ENCODE assay signal across 8 cellular contexts in the genomic region with DNA sequence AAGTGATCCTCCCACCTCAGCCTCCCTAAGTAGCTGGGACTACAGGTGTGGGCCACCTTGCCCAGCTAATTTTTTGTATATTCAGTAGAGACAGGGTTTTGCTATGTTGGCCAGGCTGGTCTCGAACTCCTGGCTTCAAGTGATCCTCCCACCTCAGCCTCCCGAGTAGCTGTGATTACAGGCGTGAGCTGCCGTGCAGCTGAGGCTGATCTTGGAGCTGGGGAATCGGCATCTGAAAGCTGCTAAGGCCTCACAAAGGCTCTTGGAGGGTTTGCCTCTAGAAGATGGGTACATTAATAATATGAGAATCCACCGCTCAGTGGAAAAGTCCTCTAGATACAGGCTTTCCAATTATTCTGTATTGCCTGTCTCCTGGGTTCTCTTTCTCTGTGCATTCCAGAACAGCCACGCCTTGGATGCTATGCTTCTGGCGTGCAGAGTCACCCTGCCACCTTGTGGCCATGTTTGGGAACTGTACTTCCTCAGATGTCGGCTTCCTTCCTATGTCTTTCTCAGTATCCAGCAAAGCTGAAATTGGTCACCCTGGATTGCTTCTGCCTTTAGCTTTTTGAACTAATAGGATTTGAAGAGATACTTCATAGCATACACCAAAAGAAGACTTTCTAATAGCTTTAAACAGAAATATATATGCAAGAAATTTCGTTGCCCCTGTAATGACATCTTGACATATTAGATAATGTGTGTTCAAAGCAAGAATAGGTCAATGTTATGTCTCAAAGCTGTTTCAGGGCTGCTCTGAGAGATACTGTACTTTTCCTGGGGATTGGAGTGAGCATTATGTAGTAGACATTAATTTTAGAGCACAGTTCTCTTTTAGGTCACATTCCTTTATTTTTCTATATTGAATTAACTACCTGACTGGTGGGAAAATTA. TPM values are rescaled to one million over a fixed set of nuclear protein-coding genes. Genes with fewer than 3 reads are reported as not detected.
A peak's percentile ranks its signal among the peaks of the same experiment; 100 is the strongest.
DNase-seq lines count a peak whose midpoint lies in the region; ATAC-seq and TF ChIP-seq lines count a peak whose summit lies in the region.

No MANE protein-coding gene starts in this region.

- H3K27me3 Mint-ChIP-seq in activated T-helper 2 cell treated with anti-CD3 and anti-CD28 coated beads, Interferon-gamma antibody, Interleukin-2, Interleukin-4, amounts not matched to agents 10 μg/mL and 5 μg/mL and 100 μg/mL, durations not matched to agents 14 hours and 24 hours and 36 hours (ENCODE audit: low read depth), result peaks cover 21% of the 10 kb centered on the region
- H3K27me3 Mint-ChIP-seq in type B pancreatic cell, result peaks cover 13% of the 10 kb centered on the region

- ATAC-seq in GM21737 (IDR thresholded peaks at IDR 0.05; ENCODE audit: unreplicated experiment), result peak; percentile 84

- H3K4me3 ChIP-seq in ovary, result no peak overlapping the region

- no peak for TF ChIP-seq EP300 in ovary (IDR thresholded peaks at IDR 0.05)

- 35 to 39% (median 38%) methylated on average over 10 of the region's 10 CpGs for WGBS in ovary, 3 donors

- DNase-seq in DMS79 treated with DMSO at 0.1 percent for 48 hours (lab: John Stamatoyannopoulos, UW), result peak; percentile 80
- peak; percentile 77 for DNase-seq in LoVo (ENCODE audit: low spot score)
- DNase-seq in SHP77 treated with DMSO at 0.1 percent for 48 hours (lab: John Stamatoyannopoulos, UW), result peak; percentile 46
- peak; percentile 59 for DNase-seq in activated T-helper 2 cell treated with anti-CD3 and anti-CD28 coated beads, Interferon-gamma antibody, Interleukin-2, Interleukin-4, amounts not matched to agents 10 μg/mL and 5 μg/mL and 100 μg/mL, durations not matched to agents 14 hours and 24 hours and 36 hours (ENCODE audit: low spot score)
- DNase-seq in foreskin melanocyte, result peak; percentile 57
- DNase-seq in ovary, result peak; percentile 45 to 80 (median 72)
- peak; percentile 82 for DNase-seq in type B pancreatic cell (ENCODE audit: extremely low spot score, unreplicated experiment)

- intact Hi-C loops in activated T-helper 2 cell treated with anti-CD3 and anti-CD28 coated beads, Interferon-gamma antibody, Interleukin-2, Interleukin-4, amounts not matched to agents 10 μg/mL and 5 μg/mL and 100 μg/mL, durations not matched to agents 14 hours and 24 hours and 36 hours (cut with micrococcal nuclease), result loop anchor here (1.0 to 10.0 kb wide), 3 partner anchors 75 to 573 kb away; partner anchors contain the start of gene SNAPC1
- intact Hi-C loops in ovary (cut with DNase I), result loop anchor here (2.0 to 5.0 kb wide), 3 partner anchors 375 to 380 kb away; no protein-coding TSS in a partner anchor

- no peaks in the 10 kb centered on the region for H3K9me3 ChIP-seq in ovary

- H3K4me1 Mint-ChIP-seq in activated T-helper 2 cell treated with anti-CD3 and anti-CD28 coated beads, Interferon-gamma antibody, Interleukin-2, Interleukin-4, amounts not matched to agents 10 μg/mL and 5 μg/mL and 100 μg/mL, durations not matched to agents 14 hours and 24 hours and 36 hours (ENCODE audit: low read depth), result peaks cover 13% of the 10 kb centered on the region
- no peaks in the 10 kb centered on the region for H3K4me1 Mint-ChIP-seq in type B pancreatic cell (ENCODE audit: unreplicated experiment)

- H3K27me3 ChIP-seq in ovary, result no peaks in the 10 kb centered on the region

- TF ChIP-seq POLR2A in ovary (IDR thresholded peaks at IDR 0.05), result no peak

- no peaks in the 10 kb centered on the region for H3K4me1 ChIP-seq in ovary (ENCODE audit: insufficient read depth)

- H3K9me3 Mint-ChIP-seq in activated T-helper 2 cell treated with anti-CD3 and anti-CD28 coated beads, Interferon-gamma antibody, Interleukin-2, Interleukin-4, amounts not matched to agents 10 μg/mL and 5 μg/mL and 100 μg/mL, durations not matched to agents 14 hours and 24 hours and 36 hours, result no peaks in the 10 kb centered on the region
- H3K9me3 Mint-ChIP-seq in type B pancreatic cell, result no peaks in the 10 kb centered on the region

- no peaks in the 10 kb centered on the region for H3K36me3 Mint-ChIP-seq in activated T-helper 2 cell treated with anti-CD3 and anti-CD28 coated beads, Interferon-gamma antibody, Interleukin-2, Interleukin-4, amounts not matched to agents 10 μg/mL and 5 μg/mL and 100 μg/mL, durations not matched to agents 14 hours and 24 hours and 36 hours (ENCODE audit: low read depth)
- H3K36me3 Mint-ChIP-seq in type B pancreatic cell, result no peaks in the 10 kb centered on the region

- no peak overlapping the region for H3K4me3 Mint-ChIP-seq in activated T-helper 2 cell treated with anti-CD3 and anti-CD28 coated beads, Interferon-gamma antibody, Interleukin-2, Interleukin-4, amounts not matched to agents 10 μg/mL and 5 μg/mL and 100 μg/mL, durations not matched to agents 14 hours and 24 hours and 36 hours (ENCODE audit: low read depth)
- H3K4me3 Mint-ChIP-seq in type B pancreatic cell, result no peak overlapping the region

- H3K27ac Mint-ChIP-seq in activated T-helper 2 cell treated with anti-CD3 and anti-CD28 coated beads, Interferon-gamma antibody, Interleukin-2, Interleukin-4, amounts not matched to agents 10 μg/mL and 5 μg/mL and 100 μg/mL, durations not matched to agents 14 hours and 24 hours and 36 hours, result no peak overlapping the region
- H3K27ac Mint-ChIP-seq in type B pancreatic cell, result no peak overlapping the region

- H3K36me3 ChIP-seq in ovary, result no peaks in the 10 kb centered on the region

- no peak overlapping the region for H3K27ac ChIP-seq in ovary

- TF ChIP-seq CTCF in ovary (IDR thresholded peaks at IDR 0.05) (peak; percentile 80 to 82 (median 80)), type B pancreatic cell (conservative IDR thresholded peaks at IDR 0.05) (peak; percentile 97)

RNA-seq across cellular contexts. Expression of gene SYT16, which starts 25.1 kb away (rescaled TPM):
- not detected in 2 replicates for total RNA-seq in activated T-helper 2 cell treated with anti-CD3 and anti-CD28 coated beads, Interferon-gamma antibody, Interleukin-2, Interleukin-4, amounts not matched to agents 10 μg/mL and 5 μg/mL and 100 μg/mL, durations not matched to agents 14 hours and 24 hours and 36 hours
- total RNA-seq in ovary (under 1 TPM in 3 of 7 donors, not detected in 4; 0.11 to 0.51 (median 0.30) TPM), type B pancreatic cell (ENCODE audit: low replicate concordance) (0.90 and 2.1 TPM in 2 replicates)
- polyA plus RNA-seq in ovary, result under 1 TPM; 0.05 to 0.06 TPM
